In genomic region chr18:35410561-35410960, GRCh38 we compare ENCODE assay signal across 14 cellular contexts. TPM values are rescaled to one million over a fixed set of nuclear protein-coding genes. Genes with fewer than 3 reads are reported as not detected.
DNase-seq lines count a peak whose midpoint lies in the region; ATAC-seq lines count a peak whose summit lies in the region.
"Had no signal": no experiment of that assay in that cellular context is flagged by ENCODE, and none has a peak within 500 bp of the region (broad histone marks: within the 10 kb centered on the region; RNA-seq: fewer than 3 reads in every experiment).

No MANE protein-coding gene starts in this region.

- ATAC-seq in GM18517 (IDR thresholded peaks at IDR 0.05; ENCODE audit: unreplicated experiment), result peak; percentile 42
- ATAC-seq in GM21737 (IDR thresholded peaks at IDR 0.05; ENCODE audit: unreplicated experiment), result peak; percentile 42
- ATAC-seq in HG03354 (IDR thresholded peaks at IDR 0.05; ENCODE audit: poor library complexity, severe bottlenecking, unreplicated experiment), result peak; percentile 75
- ATAC-seq in esophagus mucosa, result peak; percentile 63
- ATAC-seq: heart left ventricle, pancreas had no signal

- in situ Hi-C loops in G401 (cut with HindIII; ENCODE audit: low sequenced_read_pairs), result no loop called here

- DNase-seq in GM19240 (ENCODE audit: insufficient read length, low spot score) (no peak), NCI-H1417 (lab: John Stamatoyannopoulos, UW) (no peak), GDM1 (lab: John Stamatoyannopoulos, UW) (no peak), G401 (ENCODE audit: low spot score) (no peak)
- DNase-seq: amniotic stem cell; effector CD4-positive, alpha-beta T cell; heart left ventricle; NCI-H2081; pancreas; substantia nigra had no signal

RNA-seq across cellular contexts. Expression of gene ZNF396, which starts 33.4 kb away (rescaled TPM):
- total RNA-seq in esophagus mucosa, result 0.80 TPM
- 0.03 and 0.25 TPM in 2 replicates for total RNA-seq in G401 (2014; rRNA removed; shearing (Covaris generic))
